In the genomic region with DNA sequence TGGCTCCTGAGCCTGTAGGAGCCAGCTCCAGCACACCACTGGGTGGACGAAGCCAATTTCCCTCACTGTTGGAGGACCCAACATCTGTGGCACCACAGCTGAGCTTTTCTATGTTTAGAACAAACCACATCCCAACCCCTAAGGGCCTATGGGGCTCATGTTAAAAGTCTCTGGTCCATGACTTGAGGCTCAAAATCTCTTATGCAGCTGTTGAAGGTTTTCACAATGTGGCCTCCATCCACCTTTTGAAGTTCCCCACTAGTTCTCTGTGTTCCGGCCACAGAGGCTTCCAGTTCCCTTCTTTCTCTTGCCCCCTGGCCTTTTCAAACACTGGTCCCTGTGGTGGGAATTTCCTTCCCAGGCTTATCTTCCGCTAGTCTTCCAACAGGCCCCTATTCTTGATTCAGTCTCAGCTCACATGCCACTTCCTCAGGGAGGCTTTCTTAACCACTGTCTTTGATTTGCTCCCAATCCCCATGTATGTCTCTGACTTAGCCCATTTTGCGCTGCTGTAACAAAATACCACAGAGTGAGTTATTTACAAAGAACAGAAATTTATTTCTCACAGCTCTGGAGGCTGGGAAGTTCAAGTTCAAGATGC, we compare ENCODE assay signal across 10 cellular contexts. TPM values are rescaled to one million over a fixed set of nuclear protein-coding genes. Genes with fewer than 3 reads are reported as not detected.
DNase-seq lines count a peak whose midpoint lies in the region; ATAC-seq and TF ChIP-seq lines count a peak whose summit lies in the region.
"Had no signal": no experiment of that assay in that cellular context is flagged by ENCODE, and none has a peak within 500 bp of the region (broad histone marks: within the 10 kb centered on the region; RNA-seq: fewer than 3 reads in every experiment).

No MANE protein-coding gene starts in this region.

- intact Hi-C loops in IMR-90 (cut with micrococcal nuclease): no loop called here

- H3K18ac ChIP-seq in IMR-90 (ENCODE audit: low read depth, low read length): no peak overlapping the region

- H3K27ac ChIP-seq in IMR-90 (ENCODE audit: insufficient read depth, low read length): no peak overlapping the region
- H3K27ac ChIP-seq: cardiac muscle cell, SJSA1 had no signal

- no peaks in the 10 kb centered on the region for H3K27me3 Mint-ChIP-seq in effector memory CD8-positive, alpha-beta T cell

- no peak overlapping the region for H3K4me3 ChIP-seq in IMR-90 (ENCODE audit: insufficient read depth, low read depth, low read length)
- H3K4me3 ChIP-seq: cardiac muscle cell, SJSA1 had no signal

- DNase-seq in IMR-90 (no peak), NCI-H345 (lab: John Stamatoyannopoulos, UW) (no peak), ureter (ENCODE audit: low spot score) (no peak), NCI-H187 treated with DMSO at 0.1 percent for 48 hours (lab: John Stamatoyannopoulos, UW) (no peak), pons (ENCODE audit: low spot score) (no peak)
- DNase-seq in effector memory CD8-positive, alpha-beta T cell: no peak

- WGBS in IMR-90 (ENCODE audit: extremely low coverage in 2 of 2, insufficient read length in 1 of 2), 2 experiments: 60% methylated on average over 1 of the region's 4 CpGs; no CpG with 5 or more reads in 1 of the 2 experiments

- H3K27ac Mint-ChIP-seq in effector memory CD8-positive, alpha-beta T cell: peak overlapping the region; percentile 86 to 94

- H3K36me3 Mint-ChIP-seq in effector memory CD8-positive, alpha-beta T cell (ENCODE audit: insufficient read depth): peaks cover 14% of the 10 kb centered on the region

- H2AK9ac ChIP-seq in IMR-90 (replicated peaks; ENCODE audit: low read depth, low read length, poor library complexity): no peak overlapping the region

- 0 out of 3 replicates have a peak overlapping the region, but pooled peaks have one; percentile 45 for H2BK15ac ChIP-seq in IMR-90 (ENCODE audit: low read depth, low read length)

- no peak overlapping the region for H3K56ac ChIP-seq in IMR-90 (ENCODE audit: extremely low read depth, insufficient read depth, low read length)

- CTCF ChIA-PET in IMR-90 (lab: Yijun Ruan, JAX): interaction anchor here (2.0 kb wide), 1 partner anchor 11 kb away, joined by 4 read pairs; no protein-coding TSS in a partner anchor

- H3K14ac ChIP-seq in IMR-90 (replicated peaks; ENCODE audit: low read depth, low read length): no peak overlapping the region

- H4K8ac ChIP-seq in IMR-90 (ENCODE audit: low read depth in 2 of 2, low read length in 2 of 2): no peak overlapping the region

- no peak overlapping the region for H4K5ac ChIP-seq in IMR-90 (ENCODE audit: low read depth, low read length)

- peaks cover 3% of the 10 kb centered on the region; the same call in 1 of the 2 replicates for H3K9me1 ChIP-seq in IMR-90 (ENCODE audit: insufficient read depth, low read length)

- peaks cover 22% of the 10 kb centered on the region for H3K27me3 ChIP-seq in IMR-90 (ENCODE audit: control insufficient read depth, insufficient read depth, low read length)
- H3K27me3 ChIP-seq: cardiac muscle cell had no signal

- H3K4me1 Mint-ChIP-seq in effector memory CD8-positive, alpha-beta T cell (ENCODE audit: low read depth in 2 of 2): peaks cover 37 to 56% of the 10 kb centered on the region in 2 donors

- in situ Hi-C loops in IMR-90 (cut with MboI; ENCODE audit: low sequenced_read_pairs): loop anchor here (5.0 kb wide), 1 partner anchor 441 kb away; no protein-coding TSS in a partner anchor

- dilution Hi-C loops in IMR-90 (cut with HindIII; ENCODE audit: low sequenced_read_pairs, unreplicated experiment): no loop called here

- H3K4me3 Mint-ChIP-seq in effector memory CD8-positive, alpha-beta T cell: peak overlapping the region; percentile 53 to 54

- no peak for TF ChIP-seq RAD21 in IMR-90 (IDR thresholded peaks at IDR 0.05; ENCODE audit: low read length)

- TF ChIP-seq CTCF in IMR-90 (conservative IDR thresholded peaks at IDR 0.05; ENCODE audit: low read depth, low read length): no peak

- BruUV-seq in IMR-90 (replicated peaks; lab: Mats Ljungman, UMichigan): no TSS peak

- no peak overlapping the region for H3K4me2 ChIP-seq in IMR-90 (ENCODE audit: low read depth, low read length)

- no peak overlapping the region for H2BK120ac ChIP-seq in IMR-90 (ENCODE audit: low read depth, low read length)

- H3K36me3 ChIP-seq in IMR-90 (ENCODE audit: control insufficient read depth, insufficient read depth, low read length): no peaks in the 10 kb centered on the region
- H3K36me3 ChIP-seq: cardiac muscle cell, SJSA1 had no signal

- no peak overlapping the region for H2BK5ac ChIP-seq in IMR-90 (ENCODE audit: low read depth, low read length, poor library complexity, severe bottlenecking)

- H3K23ac ChIP-seq in IMR-90 (ENCODE audit: low read depth, low read length): no peak overlapping the region

- H3K79me1 ChIP-seq in IMR-90 (ENCODE audit: low read depth in 1 of 2, low read length in 2 of 2): no peaks in the 10 kb centered on the region

- TF ChIP-seq POLR2A in IMR-90 (IDR thresholded peaks at IDR 0.05; ENCODE audit: low read depth, low read length): no peak

- H2BK20ac ChIP-seq in IMR-90 (ENCODE audit: low read depth, low read length): no peak overlapping the region

- H3K4me1 ChIP-seq in IMR-90 (ENCODE audit: control insufficient read depth, insufficient read depth, low read length): peaks cover 4% of the 10 kb centered on the region

- no peaks in the 10 kb centered on the region for H3K9me3 Mint-ChIP-seq in effector memory CD8-positive, alpha-beta T cell

- no peak overlapping the region for H2AFZ ChIP-seq in IMR-90 (replicated peaks; ENCODE audit: low read length, poor library complexity)

- H3K9me3 ChIP-seq in IMR-90 (ENCODE audit: control insufficient read depth, insufficient read depth, low read length): no peaks in the 10 kb centered on the region
- H3K9me3 ChIP-seq: SJSA1 had no signal

- ATAC-seq in GM18499 (IDR thresholded peaks at IDR 0.05; ENCODE audit: insufficient read depth, unreplicated experiment) (peak; percentile 47), GM21529 (IDR thresholded peaks at IDR 0.05; ENCODE audit: unreplicated experiment) (peak; percentile 55), IMR-90 (ENCODE audit: low read depth) (no peak)
- no peak for ATAC-seq in effector memory CD8-positive, alpha-beta T cell (replicated peaks)

- H3K9ac ChIP-seq in IMR-90 (ENCODE audit: low read depth, low read length): no peak overlapping the region

- no peak overlapping the region for H2AK5ac ChIP-seq in IMR-90 (ENCODE audit: low read depth, low read length)

- H4K91ac ChIP-seq in IMR-90 (ENCODE audit: insufficient read depth, low read depth, low read length): no peak overlapping the region

- POLR2A ChIA-PET in IMR-90 (lab: Charles Lee; ENCODE audit: unreplicated experiment): no interaction called here

- H3K4ac ChIP-seq in IMR-90 (ENCODE audit: low read depth, low read length): no peak overlapping the region

- H4K20me1 ChIP-seq in IMR-90 (ENCODE audit: insufficient read depth, low read length): no peaks in the 10 kb centered on the region

TF ChIP-seq in IMR-90, 13 proteins besides CTCF, POLR2A, EP300 and RAD21:
- TF ChIP-seq, protein P1, sequence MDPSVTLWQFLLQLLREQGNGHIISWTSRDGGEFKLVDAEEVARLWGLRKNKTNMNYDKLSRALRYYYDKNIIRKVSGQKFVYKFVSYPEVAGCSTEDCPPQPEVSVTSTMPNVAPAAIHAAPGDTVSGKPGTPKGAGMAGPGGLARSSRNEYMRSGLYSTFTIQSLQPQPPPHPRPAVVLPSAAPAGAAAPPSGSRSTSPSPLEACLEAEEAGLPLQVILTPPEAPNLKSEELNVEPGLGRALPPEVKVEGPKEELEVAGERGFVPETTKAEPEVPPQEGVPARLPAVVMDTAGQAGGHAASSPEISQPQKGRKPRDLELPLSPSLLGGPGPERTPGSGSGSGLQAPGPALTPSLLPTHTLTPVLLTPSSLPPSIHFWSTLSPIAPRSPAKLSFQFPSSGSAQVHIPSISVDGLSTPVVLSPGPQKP (IDR thresholded peaks at IDR 0.05; ENCODE audit: borderline replicate concordance, low read depth, low read length): no peak
- no peak for TF ChIP-seq MXI1 (IDR thresholded peaks at IDR 0.05; ENCODE audit: borderline replicate concordance, low read depth, low read length)
- TF ChIP-seq BHLHE40 (IDR thresholded peaks at IDR 0.05; ENCODE audit: low read depth, low read length): no peak
- TF ChIP-seq RFX5 (IDR thresholded peaks at IDR 0.05; ENCODE audit: low read depth, low read length): no peak
- no peak for TF ChIP-seq CEBPB (IDR thresholded peaks at IDR 0.05; ENCODE audit: low read depth, low read length)
- no peak for TF ChIP-seq MAZ (IDR thresholded peaks at IDR 0.05; ENCODE audit: borderline replicate concordance, low read depth, low read length)
- TF ChIP-seq SMC3 (IDR thresholded peaks at IDR 0.05; ENCODE audit: low read depth, low read length): no peak
- no peak for TF ChIP-seq RCOR1 (IDR thresholded peaks at IDR 0.05; ENCODE audit: insufficient replicate concordance, low read length)
- TF ChIP-seq MAFK (IDR thresholded peaks at IDR 0.05; ENCODE audit: low read depth, low read length): no peak
- TF ChIP-seq CHD1 (IDR thresholded peaks at IDR 0.05; ENCODE audit: low read depth, low read length): no peak
- TF ChIP-seq, protein P2, sequence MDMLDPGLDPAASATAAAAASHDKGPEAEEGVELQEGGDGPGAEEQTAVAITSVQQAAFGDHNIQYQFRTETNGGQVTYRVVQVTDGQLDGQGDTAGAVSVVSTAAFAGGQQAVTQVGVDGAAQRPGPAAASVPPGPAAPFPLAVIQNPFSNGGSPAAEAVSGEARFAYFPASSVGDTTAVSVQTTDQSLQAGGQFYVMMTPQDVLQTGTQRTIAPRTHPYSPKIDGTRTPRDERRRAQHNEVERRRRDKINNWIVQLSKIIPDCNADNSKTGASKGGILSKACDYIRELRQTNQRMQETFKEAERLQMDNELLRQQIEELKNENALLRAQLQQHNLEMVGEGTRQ (IDR thresholded peaks at IDR 0.05; ENCODE audit: low read depth, low read length): no peak
- no peak for TF ChIP-seq FOS (IDR thresholded peaks at IDR 0.05; ENCODE audit: low read depth, low read length)
- TF ChIP-seq NFE2L2 (IDR thresholded peaks at IDR 0.05; ENCODE audit: low read depth, low read length): no peak

RNA-seq across cellular contexts. Expression of a gene that starts 4.0 kb away (rescaled TPM):
- not detected in 2 replicates for total RNA-seq in IMR-90 (2012; rRNA removed)
- not detected in 2 replicates for polyA plus RNA-seq in IMR-90 (2012; rRNA removed)
- not detected in 2 replicates for polyA plus RNA-seq in IMR-90 (2012; cell fraction: cytosol; rRNA removed)
- polyA plus RNA-seq in IMR-90 (2012; cell fraction: nucleus; rRNA removed; ENCODE audit: low replicate concordance): not detected in 2 replicates
- 4.6 TPM for total RNA-seq in ureter
- total RNA-seq: SJSA1 had no signal

RNA-seq across cellular contexts. Expression of a gene that starts 48.1 kb away (rescaled TPM):
- total RNA-seq in IMR-90 (2012; rRNA removed) (not detected in 2 replicates), ureter (0.21 TPM)
- polyA plus RNA-seq in IMR-90 (2012; rRNA removed): not detected in 2 replicates
- 0.02 TPM in 1 of 2 replicates, not detected in the other for polyA plus RNA-seq in IMR-90 (2012; cell fraction: cytosol; rRNA removed)
- not detected in 2 replicates for polyA plus RNA-seq in IMR-90 (2012; cell fraction: nucleus; rRNA removed; ENCODE audit: low replicate concordance)
- total RNA-seq: cardiac muscle cell had no signal
- polyA plus RNA-seq: cardiac muscle cell had no signal

Comparison
In these comparisons a context has a peak if more than half of its experiments do, and no peak if none do; other contexts are left out.
1. ATAC-seq: peak in GM18499 (single experiment) and GM21529 (single experiment); none in IMR-90 (single experiment) and effector memory CD8-positive, alpha-beta T cell (single experiment).